1 cellular context compared by ENCODE assay signal in genomic region chr1:31054958-31055481, GRCh38.
TF ChIP-seq lines count a peak whose summit lies in the region.

No MANE protein-coding gene starts in this region.

TF ChIP-seq in GM23338, 12 proteins besides CTCF, POLR2A, EP300 and RAD21:
- TF ChIP-seq, protein P1, sequence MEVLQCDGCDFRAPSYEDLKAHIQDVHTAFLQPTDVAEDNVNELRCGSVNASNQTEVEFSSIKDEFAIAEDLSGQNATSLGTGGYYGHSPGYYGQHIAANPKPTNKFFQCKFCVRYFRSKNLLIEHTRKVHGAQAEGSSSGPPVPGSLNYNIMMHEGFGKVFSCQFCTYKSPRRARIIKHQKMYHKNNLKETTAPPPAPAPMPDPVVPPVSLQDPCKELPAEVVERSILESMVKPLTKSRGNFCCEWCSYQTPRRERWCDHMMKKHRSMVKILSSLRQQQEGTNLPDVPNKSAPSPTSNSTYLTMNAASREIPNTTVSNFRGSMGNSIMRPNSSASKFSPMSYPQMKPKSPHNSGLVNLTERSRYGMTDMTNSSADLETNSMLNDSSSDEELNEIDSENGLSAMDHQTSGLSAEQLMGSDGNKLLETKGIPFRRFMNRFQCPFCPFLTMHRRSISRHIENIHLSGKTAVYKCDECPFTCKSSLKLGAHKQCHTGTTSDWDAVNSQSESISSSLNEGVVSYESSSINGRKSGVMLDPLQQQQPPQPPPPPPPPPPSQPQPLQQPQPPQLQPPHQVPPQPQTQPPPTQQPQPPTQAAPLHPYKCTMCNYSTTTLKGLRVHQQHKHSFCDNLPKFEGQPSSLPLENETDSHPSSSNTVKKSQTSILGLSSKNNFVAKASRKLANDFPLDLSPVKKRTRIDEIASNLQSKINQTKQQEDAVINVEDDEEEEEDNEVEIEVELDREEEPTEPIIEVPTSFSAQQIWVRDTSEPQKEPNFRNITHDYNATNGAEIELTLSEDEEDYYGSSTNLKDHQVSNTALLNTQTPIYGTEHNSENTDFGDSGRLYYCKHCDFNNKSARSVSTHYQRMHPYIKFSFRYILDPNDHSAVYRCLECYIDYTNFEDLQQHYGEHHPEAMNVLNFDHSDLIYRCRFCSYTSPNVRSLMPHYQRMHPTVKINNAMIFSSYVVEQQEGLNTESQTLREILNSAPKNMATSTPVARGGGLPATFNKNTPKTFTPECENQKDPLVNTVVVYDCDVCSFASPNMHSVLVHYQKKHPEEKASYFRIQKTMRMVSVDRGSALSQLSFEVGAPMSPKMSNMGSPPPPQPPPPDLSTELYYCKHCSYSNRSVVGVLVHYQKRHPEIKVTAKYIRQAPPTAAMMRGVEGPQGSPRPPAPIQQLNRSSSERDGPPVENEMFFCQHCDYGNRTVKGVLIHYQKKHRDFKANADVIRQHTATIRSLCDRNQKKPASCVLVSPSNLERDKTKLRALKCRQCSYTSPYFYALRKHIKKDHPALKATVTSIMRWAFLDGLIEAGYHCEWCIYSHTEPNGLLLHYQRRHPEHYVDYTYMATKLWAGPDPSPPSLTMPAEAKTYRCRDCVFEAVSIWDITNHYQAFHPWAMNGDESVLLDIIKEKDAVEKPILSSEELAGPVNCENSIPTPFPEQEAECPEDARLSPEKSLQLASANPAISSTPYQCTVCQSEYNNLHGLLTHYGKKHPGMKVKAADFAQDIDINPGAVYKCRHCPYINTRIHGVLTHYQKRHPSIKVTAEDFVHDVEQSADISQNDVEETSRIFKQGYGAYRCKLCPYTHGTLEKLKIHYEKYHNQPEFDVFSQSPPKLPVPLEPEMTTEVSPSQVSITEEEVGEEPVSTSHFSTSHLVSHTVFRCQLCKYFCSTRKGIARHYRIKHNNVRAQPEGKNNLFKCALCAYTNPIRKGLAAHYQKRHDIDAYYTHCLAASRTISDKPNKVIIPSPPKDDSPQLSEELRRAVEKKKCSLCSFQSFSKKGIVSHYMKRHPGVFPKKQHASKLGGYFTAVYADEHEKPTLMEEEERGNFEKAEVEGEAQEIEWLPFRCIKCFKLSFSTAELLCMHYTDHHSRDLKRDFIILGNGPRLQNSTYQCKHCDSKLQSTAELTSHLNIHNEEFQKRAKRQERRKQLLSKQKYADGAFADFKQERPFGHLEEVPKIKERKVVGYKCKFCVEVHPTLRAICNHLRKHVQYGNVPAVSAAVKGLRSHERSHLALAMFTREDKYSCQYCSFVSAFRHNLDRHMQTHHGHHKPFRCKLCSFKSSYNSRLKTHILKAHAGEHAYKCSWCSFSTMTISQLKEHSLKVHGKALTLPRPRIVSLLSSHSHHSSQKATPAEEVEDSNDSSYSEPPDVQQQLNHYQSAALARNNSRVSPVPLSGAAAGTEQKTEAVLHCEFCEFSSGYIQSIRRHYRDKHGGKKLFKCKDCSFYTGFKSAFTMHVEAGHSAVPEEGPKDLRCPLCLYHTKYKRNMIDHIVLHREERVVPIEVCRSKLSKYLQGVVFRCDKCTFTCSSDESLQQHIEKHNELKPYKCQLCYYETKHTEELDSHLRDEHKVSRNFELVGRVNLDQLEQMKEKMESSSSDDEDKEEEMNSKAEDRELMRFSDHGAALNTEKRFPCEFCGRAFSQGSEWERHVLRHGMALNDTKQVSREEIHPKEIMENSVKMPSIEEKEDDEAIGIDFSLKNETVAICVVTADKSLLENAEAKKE (CRISPR knock-in tag; IDR thresholded peaks at IDR 0.05), result no peak
- TF ChIP-seq STAT1 (IDR thresholded peaks at IDR 0.05; ENCODE audit: unreplicated experiment) (no peak), NANOG (IDR thresholded peaks at IDR 0.05; ENCODE audit: borderline replicate concordance) (no peak), EZH2 (IDR thresholded peaks at IDR 0.05; ENCODE audit: low read depth, unreplicated experiment) (no peak), EZH2phosphoT487 (IDR thresholded peaks at IDR 0.05; ENCODE audit: unreplicated experiment) (no peak), ZNF331 (CRISPR knock-in tag; IDR thresholded peaks at IDR 0.05; ENCODE audit: low read depth) (no peak), POLR2AphosphoS5 (IDR thresholded peaks at IDR 0.05; ENCODE audit: low read depth) (no peak), ETS1 (IDR thresholded peaks at IDR 0.05) (no peak), JUNB (IDR thresholded peaks at IDR 0.05; ENCODE audit: unreplicated experiment) (no peak), ZNF114 (CRISPR knock-in tag; IDR thresholded peaks at IDR 0.05) (no peak), CREB1 (CRISPR knock-in tag; IDR thresholded peaks at IDR 0.05; ENCODE audit: low read depth) (no peak), REST (IDR thresholded peaks at IDR 0.05; ENCODE audit: unreplicated experiment) (no peak)
